35 cellular contexts compared by ENCODE assay signal in the genomic region with DNA sequence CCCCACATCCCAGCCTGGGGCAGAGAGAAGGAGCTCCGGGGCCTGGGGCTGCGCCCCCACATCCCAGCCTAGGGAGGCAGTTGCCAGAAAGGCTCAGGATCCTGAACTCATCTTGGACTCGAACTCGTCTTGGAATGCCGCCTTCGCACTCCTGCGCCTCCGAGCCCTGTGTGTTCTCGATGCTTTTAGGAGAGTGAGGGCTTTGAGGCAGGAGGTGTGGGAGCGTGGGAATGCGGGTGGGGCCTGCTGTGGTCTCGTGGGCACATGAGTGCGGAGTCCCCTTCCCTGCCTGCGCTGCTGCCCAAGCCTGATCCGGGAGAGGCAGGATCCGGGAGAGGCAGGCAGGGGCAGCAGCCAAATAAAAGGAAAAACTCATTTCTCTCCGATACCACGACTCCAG. TPM values are rescaled to one million over a fixed set of nuclear protein-coding genes. Genes with fewer than 3 reads are reported as not detected.
"Had no signal": no experiment of that assay in that cellular context is flagged by ENCODE, and none has a peak within 500 bp of the region (broad histone marks: within the 10 kb centered on the region; RNA-seq: fewer than 3 reads in every experiment).

No MANE protein-coding gene starts in this region.

- DNase-seq: activated CD4-positive, alpha-beta T cell treated with anti-CD3 and anti-CD28 coated beads for 36 hours; activated CD4-positive, alpha-beta T cell treated with anti-CD3 and anti-CD28 coated beads, Interleukin-2, amount 10 ng/mL, durations not matched to agents 7 days and 5 days; activated CD4-positive, alpha-beta T cell treated with anti-CD3 and anti-CD28 coated beads, Interleukin-2, amount 50 U/mL, for 48 hours; activated CD8-positive, alpha-beta T cell treated with anti-CD3 and anti-CD28 coated beads, Interleukin-2, amount 10 ng/mL, durations not matched to agents 7 days and 5 days; activated gamma-delta T cell; activated naive CD4-positive, alpha-beta T cell treated with Interleukin-2 at 50 U/mL for 16 hours; activated T-cell treated with anti-CD3 and anti-CD28 coated beads, Interleukin-2, amount 50 U/mL, for 24 hours; adrenal gland; body of pancreas; Kasumi-1; KG1; MM.1S; MV-4-11; NCI-H1092; NCI-H1436 treated with DMSO at 0.1 percent for 48 hours; NCI-H187; NCI-H2029 treated with DMSO at 0.1 percent for 48 hours; NCI-H2107; NCI-H2171; NCI-H510A; NCI-H526; NCI-H748 treated with DMSO at 0.1 percent for 48 hours; NK-92 treated with Interleukin-12 subunit alpha and Interleukin-12 subunit beta, amount 100 ng/mL, for 24 hours; PC-3; Peyer's patch; RPMI8226; SHP77 treated with DMSO at 0.1 percent for 48 hours; SK-N-SH had no signal

- H3K4me3 ChIP-seq: adrenal gland, body of pancreas, Peyer's patch, SJSA1 had no signal

- H3K4me2 ChIP-seq: SK-N-SH had no signal

- H3K9me3 ChIP-seq: adrenal gland, body of pancreas, Peyer's patch, SJSA1, SK-N-SH had no signal

- FAIRE-seq: astrocyte, bronchial epithelial cell had no signal

- ATAC-seq: activated CD4-positive, alpha-beta T cell treated with anti-CD3 and anti-CD28 coated beads for 36 hours; activated CD4-positive, CD25-positive, alpha-beta regulatory T cell treated with anti-CD3 and anti-CD28 coated beads, Interleukin-2, amount 50 U/mL, for 24 hours; activated CD8-positive, alpha-beta T cell treated with anti-CD3 and anti-CD28 coated beads, Interleukin-2, amount 10 ng/mL, durations not matched to agents 7 days and 5 days; activated naive CD4-positive, alpha-beta T cell treated with anti-CD3 and anti-CD28 coated beads, Interleukin-2, amount 50 U/mL, for 72 hours; body of pancreas; PC-3 had no signal

- H3K9ac ChIP-seq: SK-N-SH had no signal

- H3K36me3 ChIP-seq: adrenal gland, Peyer's patch, SJSA1 had no signal

- H3K27ac ChIP-seq: adrenal gland, body of pancreas, Peyer's patch, SJSA1 had no signal

RNA-seq across cellular contexts. Expression of a gene that starts 1.2 kb away (rescaled TPM):
- total RNA-seq: activated CD4-positive, alpha-beta T cell treated with anti-CD3 and anti-CD28 coated beads for 36 hours; activated CD4-positive, alpha-beta T cell treated with anti-CD3 and anti-CD28 coated beads, Interleukin-2, amount 10 ng/mL, durations not matched to agents 7 days and 5 days; activated CD8-positive, alpha-beta T cell treated with anti-CD3 and anti-CD28 coated beads, Interleukin-2, amount 10 ng/mL, durations not matched to agents 7 days and 5 days; activated naive CD4-positive, alpha-beta T cell treated with anti-CD3 and anti-CD28 coated beads, Interleukin-2, amount 50 U/mL, for 72 hours; activated T-helper 2 cell treated with anti-CD3 and anti-CD28 coated beads, Interferon-gamma antibody, Interleukin-2, Interleukin-4, amounts not matched to agents 10 μg/mL and 5 μg/mL and 100 μg/mL, durations not matched to agents 14 hours and 24 hours and 36 hours; adrenal gland; astrocyte; body of pancreas; bronchial epithelial cell; PC-3; Peyer's patch; SJSA1; WTC11 had no signal
- polyA plus RNA-seq: adrenal gland, SK-N-SH had no signal

RNA-seq across cellular contexts. Expression of a gene that starts 8.0 kb away (rescaled TPM):
- total RNA-seq: activated CD4-positive, alpha-beta T cell treated with anti-CD3 and anti-CD28 coated beads for 36 hours; activated T-helper 2 cell treated with anti-CD3 and anti-CD28 coated beads, Interferon-gamma antibody, Interleukin-2, Interleukin-4, amounts not matched to agents 10 μg/mL and 5 μg/mL and 100 μg/mL, durations not matched to agents 14 hours and 24 hours and 36 hours; astrocyte; bronchial epithelial cell; PC-3; SJSA1; WTC11 had no signal
- polyA plus RNA-seq: SK-N-SH had no signal
